ENCODE assay signal across 8 cellular contexts in genomic region chr5:180860887-180861822, GRCh38. TPM values are rescaled to one million over a fixed set of nuclear protein-coding genes. Genes with fewer than 3 reads are reported as not detected.
DNase-seq lines count a peak whose midpoint lies in the region; ATAC-seq, FAIRE-seq and TF ChIP-seq lines count a peak whose summit lies in the region.

TSS of gene ZFP62 (minus strand) at chr5:180861276. CDS start at chr5:180861219, 57 bp downstream.

- H3K36me3 ChIP-seq in HepG2 (replicated peaks in 1 of 2; ENCODE audit: control insufficient read depth in 1 of 2, insufficient read depth in 2 of 2, low read length in 2 of 2): no peaks in the 10 kb centered on the region

- 32% methylated on average over 12 of the region's 84 CpGs for WGBS in HepG2 (ENCODE audit: low lambda C conversion rate)

- POLR2A ChIA-PET in HepG2 (lab: Yijun Ruan, JAX): interaction anchor here (0.7 to 1.5 kb wide), 6 partner anchors 24 to 58 kb away, joined by 3 to 6 read pairs (median 4); no protein-coding TSS in a partner anchor

- TF ChIP-seq CTCF in HepG2 (CRISPR knock-in tag; IDR thresholded peaks at IDR 0.05): peak; percentile 4; the same call in 1 of the 2 replicates

- H3K4me1 ChIP-seq in HepG2 (ENCODE audit: insufficient read depth, low read length): peaks cover 7% of the 10 kb centered on the region

- H3K27me3 ChIP-seq in HepG2 (ENCODE audit: control insufficient read depth in 1 of 2, insufficient read depth in 2 of 2, low read length in 2 of 2): no peaks in the 10 kb centered on the region; a peak in 1 of 5 replicates

- peaks cover 2% of the 10 kb centered on the region for H3K79me2 ChIP-seq in HepG2 (ENCODE audit: insufficient read depth, low read length)

- H3K9ac ChIP-seq in HepG2 (ENCODE audit: insufficient read depth, low read depth, low read length): peak within 1 kb of the TSS; percentile 85

- no peak within 1 kb of the TSS for H2AFZ ChIP-seq in HepG2 (ENCODE audit: low read length)

- peak in 13 of 14 donors; percentile 53 to 89 (median 77) for DNase-seq in C1 segment of cervical spinal cord (lab: John Stamatoyannopoulos, UW)
- peak; percentile 83 for DNase-seq in NCI-H526 treated with DMSO at 0.1 percent for 48 hours (lab: John Stamatoyannopoulos, UW)
- peak; percentile 83 for DNase-seq in activated CD4-positive, alpha-beta T cell treated with anti-CD3 and anti-CD28 coated beads, Interleukin-2, amount 50 U/mL, for 1 hour
- peak; percentile 81 for DNase-seq in dedifferentiated amniotic fluid mesenchymal stem cell (ENCODE audit: extremely low spot score)
- DNase-seq in HepG2 (ENCODE audit: low spot score): peak; percentile 77
- DNase-seq in stimulated activated CD4-positive, alpha-beta T cell treated with anti-CD3 and anti-CD28 coated beads, Interleukin-2, amount 100 ng/mL, for 48 hours: peak; percentile 84 to 85

- CTCF ChIA-PET in HepG2 (lab: Yijun Ruan, JAX; ENCODE audit: low intra/inter-chr PET ratio, low total read pairs): interaction anchor here (0.8 kb wide), 1 partner anchor 77 kb away, joined by 3 read pairs; no protein-coding TSS in a partner anchor

- intact Hi-C loops in HepG2 (cut with micrococcal nuclease; ENCODE audit: unreplicated experiment): loop anchor here (2.0 to 10.0 kb wide), 4 partner anchors 26 to 294 kb away; no protein-coding TSS in a partner anchor

- in situ Hi-C loops in HepG2 (cut with HindIII; ENCODE audit: extremely low pct_ligation_motif_present, low pct_unique_long_range_greater_than_20kb): no loop called here

- peak within 1 kb of the TSS; percentile 93 for H3K4me2 ChIP-seq in HepG2 (ENCODE audit: low read depth, low read length)

- FAIRE-seq in HepG2 (lab: Jason Lieb, UNC): no peak

- TF ChIP-seq POLR2A in HepG2 (IDR thresholded peaks at IDR 0.05; ENCODE audit: insufficient read depth in 1 of 2, low read depth in 2 of 2, low read length in 2 of 2): peak in 1 of 2 experiments; percentile 68; a peak in 1 of 4 replicates

- peak; percentile 77 for ATAC-seq in GM19351 (IDR thresholded peaks at IDR 0.05; ENCODE audit: unreplicated experiment)
- ATAC-seq in HG03520 (IDR thresholded peaks at IDR 0.05; ENCODE audit: unreplicated experiment): peak; percentile 87
- peak; percentile 99 for ATAC-seq in HepG2

- TF ChIP-seq RAD21 in HepG2 (CRISPR knock-in tag; IDR thresholded peaks at IDR 0.05): no peak

- H3K27ac ChIP-seq in HepG2 (ENCODE audit: extremely low read length, insufficient read depth, low read length): peak within 1 kb of the TSS; percentile 80

- H3K9me3 ChIP-seq in HepG2 (ENCODE audit: low read length): no peaks in the 10 kb centered on the region

- no peaks in the 10 kb centered on the region for H4K20me1 ChIP-seq in HepG2 (ENCODE audit: insufficient read depth, low read length)

- H3K4me3 ChIP-seq in HepG2 (replicated peaks in 1 of 3; ENCODE audit: insufficient read depth in 1 of 3, low read depth in 2 of 3, low read length in 3 of 3): peak within 1 kb of the TSS; percentile 93 to 99 (median 93)

- TSS peak; percentile 73 for BruUV-seq in HepG2 (replicated peaks; lab: Mats Ljungman, UMichigan)

- no peak for TF ChIP-seq EP300 in HepG2 (IDR thresholded peaks at IDR 0.05; ENCODE audit: low read depth in 2 of 2, low read length in 2 of 2)
- no peak for TF ChIP-seq EP300 in HepG2 (CRISPR knock-in tag; IDR thresholded peaks at IDR 0.05; ENCODE audit: borderline replicate concordance)

TF ChIP-seq in HepG2, 621 proteins besides CTCF, POLR2A, EP300 and RAD21 (continues in another document):
- TF ChIP-seq MAX (IDR thresholded peaks at IDR 0.05) (peak; percentile 61), RNF2 (conservative IDR thresholded peaks at IDR 0.05; ENCODE audit: low read depth) (no peak), MYC (CRISPR knock-in tag; IDR thresholded peaks at IDR 0.05; ENCODE audit: borderline replicate concordance) (peak; percentile 68), GABPB1 (CRISPR knock-in tag; IDR thresholded peaks at IDR 0.05) (peak; percentile 97), ZNF143 (CRISPR knock-in tag; IDR thresholded peaks at IDR 0.05) (0 out of 2 replicates have a peak, but pooled peaks have one; percentile 31), ZFP91 (CRISPR knock-in tag; IDR thresholded peaks at IDR 0.05; ENCODE audit: borderline replicate concordance) (peak; percentile 75; the same call in 1 of the 2 replicates), TFAP4 (IDR thresholded peaks at IDR 0.05; ENCODE audit: borderline replicate concordance, low read depth) (peak; percentile 61; the same call in 1 of the 2 replicates), RCOR2 (CRISPR knock-in tag; IDR thresholded peaks at IDR 0.05) (no peak), ATAD3A (CRISPR knock-in tag; IDR thresholded peaks at IDR 0.05) (no peak), ZNF543 (CRISPR knock-in tag; IDR thresholded peaks at IDR 0.05) (peak; percentile 82), ZFYVE20 (CRISPR knock-in tag; IDR thresholded peaks at IDR 0.05; ENCODE audit: borderline replicate concordance, low read depth) (no peak), ZNF235 (CRISPR knock-in tag; IDR thresholded peaks at IDR 0.05; ENCODE audit: borderline replicate concordance) (0 out of 2 replicates have a peak, but pooled peaks have one; percentile 25), ZNF614 (CRISPR knock-in tag; IDR thresholded peaks at IDR 0.05; ENCODE audit: borderline replicate concordance) (peak; percentile 59; the same call in 1 of the 2 replicates), ARNT2 (CRISPR knock-in tag; IDR thresholded peaks at IDR 0.05; ENCODE audit: low read depth) (peak; percentile 75; the same call in 1 of the 2 replicates), RBAK (CRISPR knock-in tag; IDR thresholded peaks at IDR 0.05) (no peak), FUBP1 (CRISPR knock-in tag; IDR thresholded peaks at IDR 0.05; ENCODE audit: borderline replicate concordance) (no peak), GATAD2A (CRISPR knock-in tag; IDR thresholded peaks at IDR 0.05) (peak; percentile 19; the same call in 1 of the 2 replicates)

RNA-seq across cellular contexts. Expression of gene ZFP62, which starts in this region (rescaled TPM):
- total RNA-seq in HepG2 (2016; rRNA removed; fragmentation: Illumina TruSeq; extraction: Trizol): 18.9 and 19.4 TPM in 2 replicates
- 5.7 and 6.2 TPM in 2 replicates for total RNA-seq in HepG2 (2016; cell fraction: cytosol; rRNA removed; fragmentation: Illumina TruSeq; extraction: Trizol; ENCODE audit: low read depth)
- total RNA-seq in HepG2 (2016; cell fraction: insoluble cytoplasmic fraction; rRNA removed; fragmentation: Illumina TruSeq; extraction: Trizol): 20.1 and 22.7 TPM in 2 replicates
- total RNA-seq in HepG2 (2016; cell fraction: membrane; rRNA removed; fragmentation: Illumina TruSeq; extraction: Trizol): 10.4 and 12.0 TPM in 2 replicates
- 19.0 and 23.1 TPM in 2 replicates for total RNA-seq in HepG2 (2016; cell fraction: nucleus; rRNA removed; fragmentation: Illumina TruSeq; extraction: Trizol)
- polyA plus RNA-seq in HepG2 (2011; rRNA removed): 8.2 and 8.4 TPM in 2 replicates
- polyA plus RNA-seq in HepG2 (2011; cell fraction: cytosol; rRNA removed): 2.3 and 4.2 TPM in 2 replicates
- polyA plus RNA-seq in HepG2 (2011; cell fraction: nucleus; rRNA removed): 10.7 and 13.1 TPM in 2 replicates
- 12.0 and 13.8 TPM in 2 replicates for polyA plus RNA-seq in HepG2 (2012)
- 4.5 and 6.5 TPM in 2 replicates for polyA plus RNA-seq in HepG2 (2016; cell fraction: cytosol; fragmentation: Illumina TruSeq; extraction: Trizol; ENCODE audit: low read depth)
- 12.0 and 13.7 TPM in 2 replicates for polyA plus RNA-seq in HepG2 (2016; cell fraction: insoluble cytoplasmic fraction; fragmentation: Illumina TruSeq; extraction: Trizol; ENCODE audit: low read depth)
- polyA plus RNA-seq in HepG2 (2016; cell fraction: membrane; fragmentation: Illumina TruSeq; extraction: Trizol; ENCODE audit: low read depth): 7.0 and 7.5 TPM in 2 replicates
- 22.7 and 27.8 TPM in 2 replicates for polyA plus RNA-seq in HepG2 (2016; cell fraction: nucleus; fragmentation: Illumina TruSeq; extraction: Trizol; ENCODE audit: insufficient read depth, low read depth)
- polyA minus RNA-seq in HepG2 (2011; rRNA and poly(A)+ RNA removed; ENCODE audit: low replicate concordance): 0.80 and 9.4 TPM in 2 replicates
- 7.9 and 8.4 TPM in 2 replicates for polyA minus RNA-seq in HepG2 (2011; cell fraction: cytosol; rRNA and poly(A)+ RNA removed)
- polyA minus RNA-seq in HepG2 (2011; cell fraction: nucleus; rRNA and poly(A)+ RNA removed): 19.1 and 29.2 TPM in 2 replicates

Comparison
In these comparisons a context has a peak if more than half of its experiments do, and no peak if none do; other contexts are left out.
1. Peak in every context shown above with its lines: DNase-seq, ATAC-seq, H3K4me3 ChIP-seq and H3K27ac ChIP-seq.